In the genomic region with DNA sequence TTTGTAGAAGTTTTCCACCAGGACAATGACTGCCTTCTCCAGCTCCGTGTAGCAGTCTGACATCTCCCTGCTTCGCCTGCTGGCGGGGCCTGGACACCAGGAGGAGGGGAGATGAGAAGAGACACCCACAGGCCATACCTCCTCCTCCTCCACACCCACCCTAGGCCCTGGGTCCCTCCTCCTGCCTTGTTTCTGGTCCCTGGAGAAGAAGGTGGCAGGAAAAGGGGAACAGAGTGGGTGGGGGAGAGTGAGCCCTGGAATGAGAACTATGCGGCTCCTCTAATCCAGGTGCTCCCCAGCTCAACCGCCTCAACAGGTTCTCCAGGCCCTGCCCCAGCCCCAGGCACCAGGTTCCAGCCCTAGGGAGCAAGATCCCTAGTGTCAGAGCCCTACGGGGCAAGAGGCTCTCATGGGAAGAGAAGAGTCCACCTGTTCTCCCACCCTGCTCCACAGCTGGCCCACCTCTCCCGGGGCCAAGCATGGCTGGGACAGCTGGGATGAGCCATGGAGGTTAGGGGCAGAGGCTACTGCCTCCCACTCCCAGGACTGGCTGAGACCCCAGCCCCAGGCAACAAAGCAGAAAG, we compare ENCODE assay signal across 11 cellular contexts. TPM values are rescaled to one million over a fixed set of nuclear protein-coding genes. Genes with fewer than 3 reads are reported as not detected.
DNase-seq lines count a peak whose midpoint lies in the region; ATAC-seq, FAIRE-seq and TF ChIP-seq lines count a peak whose summit lies in the region.
"Had no signal": no experiment of that assay in that cellular context is flagged by ENCODE, and none has a peak within 500 bp of the region (broad histone marks: within the 10 kb centered on the region; RNA-seq: fewer than 3 reads in every experiment).

No MANE protein-coding gene starts in this region.

- H3K4me2 ChIP-seq in GM23248 (ENCODE audit: unreplicated experiment) = peak overlapping the region; percentile 55
- peak overlapping the region; percentile 87 for H3K4me2 ChIP-seq in astrocyte (ENCODE audit: low read length)
- H3K4me2 ChIP-seq in keratinocyte (ENCODE audit: control insufficient read depth, extremely low read depth, insufficient read depth, low read depth, low read length) = peak overlapping the region; percentile 98

- H3K4me3 ChIP-seq in GM23248 = peak overlapping the region; percentile 62
- peak overlapping the region; percentile 63 for H3K4me3 ChIP-seq in astrocyte (ENCODE audit: insufficient read depth, low read depth, low read length)
- H3K4me3 ChIP-seq in keratinocyte (ENCODE audit: control insufficient read depth in 2 of 3, extremely low read depth in 1 of 3, insufficient read depth in 2 of 3, low read depth in 1 of 3, low read length in 3 of 3) = peak overlapping the region; percentile 55 to 98 (median 90)
- H3K4me3 ChIP-seq in small intestine (ENCODE audit: low read depth in 1 of 2, low read length in 2 of 2) = peak overlapping the region in 1 of 2 donors; percentile 30

- no peak overlapping the region for H2AFZ ChIP-seq in GM23248
- peak overlapping the region; percentile 82 for H2AFZ ChIP-seq in astrocyte (ENCODE audit: low read depth, low read length)
- no peak overlapping the region for H2AFZ ChIP-seq in keratinocyte (ENCODE audit: control insufficient read depth, low read length)

- H3K27me3 Mint-ChIP-seq in astrocyte (ENCODE audit: low read depth, unreplicated experiment) = peaks cover 2% of the 10 kb centered on the region

- in situ Hi-C loops in GM23248 (cut with MboI) = no loop called here

- H3K4me1 Mint-ChIP-seq in astrocyte (ENCODE audit: low read depth, unreplicated experiment) = peaks cover 20% of the 10 kb centered on the region

- H3K36me3 Mint-ChIP-seq in astrocyte (ENCODE audit: low read depth, unreplicated experiment) = peaks cover 5% of the 10 kb centered on the region

- H3K9me2 ChIP-seq in GM23248 (ENCODE audit: insufficient read depth) = no peaks in the 10 kb centered on the region

- peak overlapping the region; percentile 76 for H3K27ac ChIP-seq in GM23248
- peak overlapping the region; percentile 92 for H3K27ac ChIP-seq in astrocyte (ENCODE audit: low read depth, low read length)
- H3K27ac ChIP-seq in keratinocyte (ENCODE audit: control insufficient read depth, insufficient read depth, low read length) = peak overlapping the region; percentile 81
- H3K27ac ChIP-seq in small intestine (ENCODE audit: low read depth in 1 of 2, low read length in 1 of 2) = peak overlapping the region; percentile 92 to 97

- peak overlapping the region; percentile 89 for H3K4me3 Mint-ChIP-seq in astrocyte (ENCODE audit: unreplicated experiment)

- dilution Hi-C loops in keratinocyte (cut with MboI; ENCODE audit: extremely low pct_ligation_motif_present, low sequenced_read_pairs) = no loop called here

- H3K79me2 ChIP-seq in GM23248 (ENCODE audit: insufficient read depth) (peaks cover 80% of the 10 kb centered on the region), astrocyte (ENCODE audit: insufficient read depth, low read length) (peaks cover 69% of the 10 kb centered on the region), keratinocyte (ENCODE audit: control insufficient read depth, insufficient read depth, low read length) (peaks cover 51% of the 10 kb centered on the region)

- peaks cover 61% of the 10 kb centered on the region for H3F3A ChIP-seq in GM23248 (ENCODE audit: insufficient read depth)

- FAIRE-seq in astrocyte (lab: Jason Lieb, UNC) (no peak), keratinocyte (lab: Jason Lieb, UNC) (peak; percentile 9), small intestine (lab: Jason Lieb, UNC) (no peak)
- FAIRE-seq: G401.6 had no signal

- no peaks in the 10 kb centered on the region for H4K20me1 ChIP-seq in GM23248 (ENCODE audit: insufficient read depth)
- H4K20me1 ChIP-seq in astrocyte (ENCODE audit: insufficient read depth, low read length) = peaks cover 9% of the 10 kb centered on the region
- H4K20me1 ChIP-seq in keratinocyte (ENCODE audit: control insufficient read depth, extremely low read depth, insufficient read depth, low read length) = peaks cover 5% of the 10 kb centered on the region

- H3K9me1 ChIP-seq in keratinocyte (ENCODE audit: control insufficient read depth, extremely low read depth, insufficient read depth, low read length) = no peaks in the 10 kb centered on the region

- TF ChIP-seq CTCF in astrocyte (IDR thresholded peaks at IDR 0.05; ENCODE audit: insufficient read depth, low read depth, low read length) (no peak), keratinocyte (optimal IDR thresholded peaks at IDR 0.05 in 1 of 3, IDR thresholded peaks at IDR 0.05 in 1 of 3, conservative IDR thresholded peaks at IDR 0.05 in 1 of 3; ENCODE audit: extremely low read depth in 1 of 3, insufficient read depth in 2 of 3, low read length in 3 of 3) (no peak)

- H3K9me3 Mint-ChIP-seq in astrocyte (ENCODE audit: unreplicated experiment) = no peaks in the 10 kb centered on the region

- H3K27ac Mint-ChIP-seq in astrocyte (ENCODE audit: unreplicated experiment) = peak overlapping the region; percentile 92

- DNase-seq in GM23248 (no peak), astrocyte (ENCODE audit: low read depth) (no peak), keratinocyte (ENCODE audit: low read depth, low spot score) (no peak), small intestine (peak; percentile 37), NCI-H446 (lab: John Stamatoyannopoulos, UW) (no peak), NCI-H1694 (lab: John Stamatoyannopoulos, UW) (no peak)
- DNase-seq: effector memory CD4-positive, alpha-beta T cell; stimulated activated naive CD4-positive, alpha-beta T cell treated with Interleukin-2 at 50 U/mL for 16 hours had no signal

- ATAC-seq in GM18870 (IDR thresholded peaks at IDR 0.05; ENCODE audit: unreplicated experiment) = no peak
- ATAC-seq in HG02973 (IDR thresholded peaks at IDR 0.05; ENCODE audit: unreplicated experiment) = no peak

- H3K4me1 ChIP-seq in GM23248 (ENCODE audit: insufficient read depth) (peaks cover 28% of the 10 kb centered on the region), astrocyte (ENCODE audit: insufficient read depth, low read length) (peaks cover 45% of the 10 kb centered on the region), keratinocyte (ENCODE audit: control insufficient read depth, extremely low read depth, insufficient read depth, low read length) (peaks cover 28% of the 10 kb centered on the region), small intestine (ENCODE audit: control insufficient read depth in 2 of 2, insufficient read depth in 1 of 2, low read depth in 1 of 2, low read length in 1 of 2) (peaks cover 0 to 2% of the 10 kb centered on the region in 2 donors)

- H3K36me3 ChIP-seq in GM23248 (ENCODE audit: low read depth) (peaks cover 39% of the 10 kb centered on the region), astrocyte (ENCODE audit: insufficient read depth, low read length) (peaks cover 17% of the 10 kb centered on the region), keratinocyte (ENCODE audit: control insufficient read depth in 2 of 2, extremely low read depth in 1 of 2, insufficient read depth in 2 of 2, low read length in 2 of 2) (peaks cover 27 to 49% of the 10 kb centered on the region in 2 experiments), small intestine (ENCODE audit: control insufficient read depth in 2 of 2, insufficient read depth in 2 of 2, low read length in 2 of 2) (peaks cover 2 to 6% of the 10 kb centered on the region in 2 donors)

- H3K9me3 ChIP-seq in GM23248 (ENCODE audit: low read depth) = no peaks in the 10 kb centered on the region
- no peaks in the 10 kb centered on the region for H3K9me3 ChIP-seq in astrocyte (ENCODE audit: insufficient read depth, low read depth, low read length)
- no peaks in the 10 kb centered on the region for H3K9me3 ChIP-seq in keratinocyte (ENCODE audit: control insufficient read depth, low read depth, low read length)
- no peaks in the 10 kb centered on the region for H3K9me3 ChIP-seq in small intestine (ENCODE audit: control insufficient read depth, low read depth)

- H3K27me3 ChIP-seq in GM23248 (replicated peaks; ENCODE audit: insufficient read depth) (no peaks in the 10 kb centered on the region), astrocyte (ENCODE audit: insufficient read depth, low read length) (no peaks in the 10 kb centered on the region), keratinocyte (ENCODE audit: control insufficient read depth, extremely low read depth, insufficient read depth, low read length) (no peaks in the 10 kb centered on the region), small intestine (ENCODE audit: control insufficient read depth in 2 of 2, insufficient read depth in 2 of 2, low read length in 2 of 2) (no peaks in the 10 kb centered on the region)

- H3K9ac ChIP-seq in GM23248 = peak overlapping the region; percentile 71
- H3K9ac ChIP-seq in astrocyte (ENCODE audit: low read length) = peak overlapping the region; percentile 87
- peak overlapping the region; percentile 99 for H3K9ac ChIP-seq in keratinocyte (ENCODE audit: control insufficient read depth, extremely low read depth, insufficient read depth, low read length)

- 83 to 86% methylated on average over 7 of the region's 7 CpGs for WGBS in GM23248 (ENCODE audit: low coverage in 1 of 2, low lambda C conversion rate in 2 of 2, missing lambda C conversion rate in 2 of 2), 2 experiments
- 67 to 71% (median 70%) methylated on average over 7 of the region's 7 CpGs for WGBS in small intestine, 3 donors

RNA-seq across cellular contexts. Expression of a gene that starts 4.8 kb away (rescaled TPM):
- total RNA-seq in GM23248 (2014; rRNA removed; shearing (Covaris generic)) = 495 and 615 TPM in 2 replicates
- polyA plus RNA-seq in GM23248 (2016; fragmentation: Nextera tagmentation; extraction: Ambion mirVana) = 801 and 826 TPM in 2 replicates
- 48.8 and 54.4 TPM in 2 replicates for total RNA-seq in astrocyte
- polyA plus RNA-seq in keratinocyte = 1,620 to 2,357 TPM (median 2,299 TPM) in 3 replicates
- polyA plus RNA-seq in keratinocyte (2011; ENCODE audit: low read depth) = 478 TPM
- 1,853 and 2,422 TPM in 2 replicates for polyA plus RNA-seq in keratinocyte (2011; cell fraction: cytosol; rRNA removed)
- polyA plus RNA-seq in keratinocyte (2011; cell fraction: nucleus; rRNA removed) = 641 and 719 TPM in 2 replicates
- polyA plus RNA-seq in keratinocyte (2012; ENCODE audit: low replicate concordance) = 1,429 and 1,473 TPM in 2 replicates
- 883 to 1,336 TPM (median 1,077 TPM) in 3 replicates for polyA minus RNA-seq in keratinocyte
- polyA minus RNA-seq in keratinocyte (2011; cell fraction: cytosol; rRNA and poly(A)+ RNA removed) = 1,097 TPM
- polyA minus RNA-seq in keratinocyte (2011; cell fraction: nucleus; rRNA and poly(A)+ RNA removed) = 264 and 275 TPM in 2 replicates
- 100 to 1,000 TPM; 275 to 389 (median 355) TPM for polyA plus RNA-seq in small intestine

RNA-seq across cellular contexts. Expression of a gene that starts 7.9 kb away (rescaled TPM):
- 2.1 TPM in 1 of 2 replicates, not detected in the other for total RNA-seq in GM23248 (2014; rRNA removed; shearing (Covaris generic))
- 0.31 and 0.32 TPM in 2 replicates for polyA plus RNA-seq in GM23248 (2016; fragmentation: Nextera tagmentation; extraction: Ambion mirVana)
- total RNA-seq in astrocyte = 0.38 and 0.57 TPM in 2 replicates
- polyA plus RNA-seq in keratinocyte = 1,249 to 1,646 TPM (median 1,394 TPM) in 3 replicates
- polyA plus RNA-seq in keratinocyte (2011; ENCODE audit: low read depth) = 1,951 TPM
- polyA plus RNA-seq in keratinocyte (2011; cell fraction: cytosol; rRNA removed) = 1,566 and 1,644 TPM in 2 replicates
- 614 and 760 TPM in 2 replicates for polyA plus RNA-seq in keratinocyte (2011; cell fraction: nucleus; rRNA removed)
- polyA plus RNA-seq in keratinocyte (2012; ENCODE audit: low replicate concordance) = 1,389 and 1,858 TPM in 2 replicates
- 691 to 1,029 TPM (median 755 TPM) in 3 replicates for polyA minus RNA-seq in keratinocyte
- polyA minus RNA-seq in keratinocyte (2011; cell fraction: cytosol; rRNA and poly(A)+ RNA removed) = 520 TPM
- polyA minus RNA-seq in keratinocyte (2011; cell fraction: nucleus; rRNA and poly(A)+ RNA removed) = 81.8 and 131 TPM in 2 replicates
- 100 to 1,000 TPM; 356 to 952 (median 764) TPM for polyA plus RNA-seq in small intestine

RNA-seq across cellular contexts. Expression of a gene that starts 19.1 kb away (rescaled TPM):
- total RNA-seq in GM23248 (2014; rRNA removed; shearing (Covaris generic)) = 127 and 159 TPM in 2 replicates
- polyA plus RNA-seq in GM23248 (2016; fragmentation: Nextera tagmentation; extraction: Ambion mirVana) = 540 and 552 TPM in 2 replicates
- total RNA-seq in astrocyte = 134 and 172 TPM in 2 replicates
- 215 to 276 TPM (median 228 TPM) in 3 replicates for polyA plus RNA-seq in keratinocyte
- polyA plus RNA-seq in keratinocyte (2011; ENCODE audit: low read depth) = 23.1 TPM
- 196 and 254 TPM in 2 replicates for polyA plus RNA-seq in keratinocyte (2011; cell fraction: cytosol; rRNA removed)
- 79.2 and 99.1 TPM in 2 replicates for polyA plus RNA-seq in keratinocyte (2011; cell fraction: nucleus; rRNA removed)
- 67.0 and 191 TPM in 2 replicates for polyA plus RNA-seq in keratinocyte (2012; ENCODE audit: low replicate concordance)
- 66.1 to 141 TPM (median 117 TPM) in 3 replicates for polyA minus RNA-seq in keratinocyte
- 64.7 TPM for polyA minus RNA-seq in keratinocyte (2011; cell fraction: cytosol; rRNA and poly(A)+ RNA removed)
- 10.3 and 13.6 TPM in 2 replicates for polyA minus RNA-seq in keratinocyte (2011; cell fraction: nucleus; rRNA and poly(A)+ RNA removed)
- 100 to 1,000 TPM in 2 of 3 donors, 10 to 100 TPM in 1; 50.1 to 132 (median 106) TPM for polyA plus RNA-seq in small intestine

RNA-seq across cellular contexts. Expression of a gene that starts 20.1 kb away (rescaled TPM):
- not detected in 2 replicates for total RNA-seq in GM23248 (2014; rRNA removed; shearing (Covaris generic))
- polyA plus RNA-seq in GM23248 (2016; fragmentation: Nextera tagmentation; extraction: Ambion mirVana) = 0.30 TPM in 1 of 2 replicates, not detected in the other
- total RNA-seq in astrocyte = 1.7 and 4.1 TPM in 2 replicates
- polyA plus RNA-seq in keratinocyte = 0.12 to 0.15 TPM in 2 of 3 replicates, not detected in the other
- 1.3 TPM for polyA plus RNA-seq in keratinocyte (2011; ENCODE audit: low read depth)
- polyA plus RNA-seq in keratinocyte (2011; cell fraction: cytosol; rRNA removed) = 0.27 TPM in 1 of 2 replicates, not detected in the other
- not detected in 2 replicates for polyA plus RNA-seq in keratinocyte (2011; cell fraction: nucleus; rRNA removed)
- 1.1 and 1.4 TPM in 2 replicates for polyA plus RNA-seq in keratinocyte (2012; ENCODE audit: low replicate concordance)
- polyA minus RNA-seq in keratinocyte = not detected in 3 replicates
- polyA minus RNA-seq in keratinocyte (2011; cell fraction: cytosol; rRNA and poly(A)+ RNA removed) = not detected
- polyA minus RNA-seq in keratinocyte (2011; cell fraction: nucleus; rRNA and poly(A)+ RNA removed) = not detected in 2 replicates
- polyA plus RNA-seq in small intestine = 10 to 100 TPM in 1 of 3 donors, 1 to 10 TPM in 2; 2.9 to 13.5 (median 4.0) TPM

RNA-seq across cellular contexts. Expression of a gene that starts 25.7 kb away (rescaled TPM):
- total RNA-seq in GM23248 (2014; rRNA removed; shearing (Covaris generic)) = 26.9 and 37.8 TPM in 2 replicates
- 42.2 and 44.2 TPM in 2 replicates for polyA plus RNA-seq in GM23248 (2016; fragmentation: Nextera tagmentation; extraction: Ambion mirVana)
- 46.7 and 56.4 TPM in 2 replicates for total RNA-seq in astrocyte
- 46.7 to 68.6 TPM (median 56.0 TPM) in 3 replicates for polyA plus RNA-seq in keratinocyte
- 23.4 TPM for polyA plus RNA-seq in keratinocyte (2011; ENCODE audit: low read depth)
- 32.9 and 40.8 TPM in 2 replicates for polyA plus RNA-seq in keratinocyte (2011; cell fraction: cytosol; rRNA removed)
- 66.9 and 80.9 TPM in 2 replicates for polyA plus RNA-seq in keratinocyte (2011; cell fraction: nucleus; rRNA removed)
- polyA plus RNA-seq in keratinocyte (2012; ENCODE audit: low replicate concordance) = 52.9 and 54.0 TPM in 2 replicates
- 12.4 to 35.9 TPM (median 23.4 TPM) in 3 replicates for polyA minus RNA-seq in keratinocyte
- 35.3 TPM for polyA minus RNA-seq in keratinocyte (2011; cell fraction: cytosol; rRNA and poly(A)+ RNA removed)
- polyA minus RNA-seq in keratinocyte (2011; cell fraction: nucleus; rRNA and poly(A)+ RNA removed) = 22.9 and 31.6 TPM in 2 replicates
- polyA plus RNA-seq in small intestine = 10 to 100 TPM; 40.3 to 54.4 (median 44.5) TPM

Comparison
In these comparisons a context has a peak if more than half of its experiments do, and no peak if none do; other contexts are left out.
1. RNA of a gene that starts 7.9 kb away (polyA plus RNA-seq): 614 to 1,951 TPM in keratinocyte and 356 to 952 TPM in small intestine; 0.31 to 0.32 TPM in GM23248; every median in the first group is over 100 times any median in the second.
2. Peak in every context shown above with its lines, with median percentiles within 50 percentile points of each other: H3K27ac ChIP-seq, H3K4me2 ChIP-seq and H3K9ac ChIP-seq.